Comparison of ENCODE assay signal across 1 cellular context in the genomic region with DNA sequence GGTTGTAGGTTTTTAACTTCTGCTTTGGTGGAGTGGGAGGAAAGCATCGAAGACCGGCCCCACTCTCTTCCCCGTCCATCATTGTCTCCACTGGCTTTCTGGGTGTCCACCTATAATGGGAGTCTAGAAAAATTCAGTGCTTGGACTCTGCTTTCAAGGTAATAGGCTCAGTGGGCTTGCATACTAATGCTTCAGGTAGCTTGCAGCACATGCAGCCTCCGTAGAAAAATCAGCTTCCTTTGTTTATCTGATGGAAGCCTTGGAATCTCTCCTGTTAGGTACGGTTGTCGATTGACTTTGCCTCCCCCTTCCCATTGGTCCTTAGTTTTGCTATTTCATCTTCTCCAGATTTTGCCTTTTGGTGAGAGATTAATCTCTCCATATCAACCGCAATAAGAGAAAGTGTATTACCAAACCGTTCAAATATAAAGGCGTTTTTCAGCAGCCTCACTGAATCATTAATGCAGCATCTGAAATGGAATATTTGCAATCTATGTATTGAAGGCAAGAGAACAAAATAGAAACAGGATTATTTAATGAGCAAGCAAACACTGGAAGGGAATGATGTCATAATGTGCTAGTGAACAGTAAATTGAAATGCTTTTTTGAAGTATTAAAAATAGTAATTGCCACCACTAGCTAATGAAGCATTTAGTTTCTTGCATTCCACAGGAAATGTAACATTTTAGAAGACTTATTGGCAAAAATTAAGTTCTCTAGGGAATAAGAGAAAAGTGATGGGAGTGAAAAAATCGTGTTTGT.
A peak's percentile ranks its signal among the peaks of the same experiment; 100 is the strongest.
TF ChIP-seq lines count a peak whose summit lies in the region.

No MANE protein-coding gene starts in this region.

TF ChIP-seq in HEK293, 187 proteins besides CTCF, POLR2A, EP300 and RAD21 (continued from another document):
- TF ChIP-seq ZNF335 (tag by site-specific recombination; conservative IDR thresholded peaks at IDR 0.05): 0 out of 2 replicates have a peak, but pooled peaks have one; percentile 43
